Comparison of ENCODE assay signal across 19 cellular contexts in genomic region chr5:141714542-141715303, GRCh38. TPM values are rescaled to one million over a fixed set of nuclear protein-coding genes. Genes with fewer than 3 reads are reported as not detected.
DNase-seq lines count a peak whose midpoint lies in the region; ATAC-seq, FAIRE-seq and TF ChIP-seq lines count a peak whose summit lies in the region.
"Had no signal": no experiment of that assay in that cellular context is flagged by ENCODE, and none has a peak within 500 bp of the region (broad histone marks: within the 10 kb centered on the region; RNA-seq: fewer than 3 reads in every experiment).

No MANE protein-coding gene starts in this region.

- H3K27ac ChIP-seq in breast epithelium (no peak overlapping the region), astrocyte (ENCODE audit: low read depth, low read length) (no peak overlapping the region), parathyroid adenoma (peak overlapping the region; percentile 56)
- H3K27ac ChIP-seq: left lung, stomach had no signal

- H3K4me1 Mint-ChIP-seq in MCF 10A (ENCODE audit: insufficient read depth, unreplicated experiment) (peaks cover 37% of the 10 kb centered on the region), astrocyte (ENCODE audit: low read depth, unreplicated experiment) (peaks cover 26% of the 10 kb centered on the region)
- H3K4me1 Mint-ChIP-seq: CD4-positive, CD25-positive, alpha-beta regulatory T cell had no signal

- ATAC-seq in HG03025 (IDR thresholded peaks at IDR 0.05; ENCODE audit: low FRiP score, unreplicated experiment) = no peak
- ATAC-seq: T-helper 17 cell had no signal

- H3K27me3 ChIP-seq in breast epithelium (no peaks in the 10 kb centered on the region), astrocyte (ENCODE audit: insufficient read depth, low read length) (peaks cover 28% of the 10 kb centered on the region), parathyroid adenoma (ENCODE audit: control insufficient read depth, insufficient read depth, low read length) (no peaks in the 10 kb centered on the region)

- CTCF ChIA-PET in MCF 10A (lab: Yijun Ruan, JAX) = interaction anchor here (0.6 to 4.9 kb wide), 10 partner anchors 13 to 836 kb away, joined by 3 to 37 read pairs (median 4); partner anchors contain the start of gene PCDH1

- no peak for TF ChIP-seq POLR2A in breast epithelium (IDR thresholded peaks at IDR 0.05)

- H3K36me3 Mint-ChIP-seq in MCF 10A (ENCODE audit: insufficient read depth, unreplicated experiment) = no peaks in the 10 kb centered on the region
- no peaks in the 10 kb centered on the region for H3K36me3 Mint-ChIP-seq in astrocyte (ENCODE audit: low read depth, unreplicated experiment)
- H3K36me3 Mint-ChIP-seq: activated naive CD8-positive, alpha-beta T cell treated with anti-CD3 and anti-CD28 coated beads, Interleukin-2, amount 10 ng/mL, durations not matched to agents 7 days and 5 days; CD4-positive, CD25-positive, alpha-beta regulatory T cell had no signal

- no peaks in the 10 kb centered on the region for H3K36me3 ChIP-seq in breast epithelium
- no peaks in the 10 kb centered on the region for H3K36me3 ChIP-seq in astrocyte (ENCODE audit: insufficient read depth, low read length)
- H3K36me3 ChIP-seq in parathyroid adenoma (ENCODE audit: control insufficient read depth, insufficient read depth, low read length) = no peaks in the 10 kb centered on the region
- H3K36me3 ChIP-seq: left lung, stomach had no signal

- H3K4me3 ChIP-seq in breast epithelium = no peak overlapping the region
- H3K4me3 ChIP-seq in astrocyte (ENCODE audit: insufficient read depth, low read depth, low read length) = no peak overlapping the region
- H3K4me3 ChIP-seq in parathyroid adenoma (ENCODE audit: low read depth, low read length) = no peak overlapping the region
- H3K4me3 ChIP-seq: left lung, stomach had no signal

- H3K9ac ChIP-seq in astrocyte (ENCODE audit: low read length) (no peak overlapping the region), parathyroid adenoma (no peak overlapping the region)

- H4K20me1 ChIP-seq in astrocyte (ENCODE audit: insufficient read depth, low read length) = no peaks in the 10 kb centered on the region

- H3K4me2 ChIP-seq in astrocyte (ENCODE audit: low read length) = no peak overlapping the region
- H3K4me2 ChIP-seq in parathyroid adenoma (ENCODE audit: low read length) = no peak overlapping the region

- H2AFZ ChIP-seq in astrocyte (ENCODE audit: low read depth, low read length) = no peak overlapping the region
- H2AFZ ChIP-seq in parathyroid adenoma = no peak overlapping the region

- no TSS peak for BruUV-seq in MCF 10A (replicated peaks; lab: Mats Ljungman, UMichigan)

- intact Hi-C loops in MCF 10A (cut with micrococcal nuclease) = no loop called here
- intact Hi-C loops in breast epithelium (cut with DNase I; ENCODE audit: low total_unique reads) = loop anchor here (1.0 kb wide), 1 partner anchor 48 kb away; no protein-coding TSS in a partner anchor

- no peak overlapping the region for H3K4me3 Mint-ChIP-seq in MCF 10A (ENCODE audit: unreplicated experiment)
- no peak overlapping the region for H3K4me3 Mint-ChIP-seq in astrocyte (ENCODE audit: unreplicated experiment)
- H3K4me3 Mint-ChIP-seq: activated naive CD8-positive, alpha-beta T cell treated with anti-CD3 and anti-CD28 coated beads, Interleukin-2, amount 10 ng/mL, durations not matched to agents 7 days and 5 days; activated T-helper 1 cell treated with anti-CD3 and anti-CD28 coated beads, Interleukin-12 subunit alpha, Interleukin-12 subunit beta, Interleukin-2, Interleukin-4 antibody, amounts not matched to agents 30 ng/mL and 10 ng/mL and 1 ng/mL, durations not matched to agents 14 hours and 24 hours and 36 hours; CD4-positive, CD25-positive, alpha-beta regulatory T cell; T-helper 17 cell had no signal

- TF ChIP-seq CTCF in MCF 10A (IDR thresholded peaks at IDR 0.05; ENCODE audit: unreplicated experiment) = no peak
- no peak for TF ChIP-seq CTCF in breast epithelium (IDR thresholded peaks at IDR 0.05)
- no peak for TF ChIP-seq CTCF in astrocyte (IDR thresholded peaks at IDR 0.05; ENCODE audit: insufficient read depth, low read depth, low read length)
- TF ChIP-seq CTCF in parathyroid adenoma (IDR thresholded peaks at IDR 0.05) = no peak

- DNase-seq in MCF 10A (ENCODE audit: unreplicated experiment) (peak; percentile 72), breast epithelium (ENCODE audit: low spot score in 2 of 2) (no peak), NCI-H2029 (lab: John Stamatoyannopoulos, UW) (peak; percentile 44), astrocyte (ENCODE audit: low read depth) (no peak), foreskin melanocyte (no peak), NCI-H2081 (lab: John Stamatoyannopoulos, UW) (no peak)
- DNase-seq: activated CD4-positive, CD25-positive, alpha-beta regulatory T cell; activated naive CD8-positive, alpha-beta T cell treated with anti-CD3 and anti-CD28 coated beads, Interleukin-2, amount 10 ng/mL, durations not matched to agents 7 days and 5 days; CD4-positive, CD25-positive, alpha-beta regulatory T cell; left lung; nucleus accumbens; right cardiac atrium; SIG-M5; stomach; T-helper 17 cell had no signal

- H3K27ac Mint-ChIP-seq in MCF 10A (ENCODE audit: low read depth, unreplicated experiment) = peak overlapping the region; percentile 73
- peak overlapping the region; percentile 34 for H3K27ac Mint-ChIP-seq in astrocyte (ENCODE audit: unreplicated experiment)
- H3K27ac Mint-ChIP-seq: activated naive CD8-positive, alpha-beta T cell treated with anti-CD3 and anti-CD28 coated beads, Interleukin-2, amount 10 ng/mL, durations not matched to agents 7 days and 5 days; activated T-helper 1 cell treated with anti-CD3 and anti-CD28 coated beads, Interleukin-12 subunit alpha, Interleukin-12 subunit beta, Interleukin-2, Interleukin-4 antibody, amounts not matched to agents 30 ng/mL and 10 ng/mL and 1 ng/mL, durations not matched to agents 14 hours and 24 hours and 36 hours; CD4-positive, CD25-positive, alpha-beta regulatory T cell; T-helper 17 cell had no signal

- H3K9me3 ChIP-seq in breast epithelium = no peaks in the 10 kb centered on the region
- no peaks in the 10 kb centered on the region for H3K9me3 ChIP-seq in astrocyte (ENCODE audit: insufficient read depth, low read depth, low read length)
- H3K9me3 ChIP-seq in parathyroid adenoma (ENCODE audit: control insufficient read depth, low read length) = no peaks in the 10 kb centered on the region
- H3K9me3 ChIP-seq: left lung, stomach had no signal

- POLR2A ChIA-PET in MCF 10A (lab: Yijun Ruan, JAX) = interaction anchor here (0.7 to 2.3 kb wide), 12 partner anchors 13 to 209 kb away, joined by 3 to 13 read pairs (median 4); partner anchors contain the start of genes DELE1, HDAC3, PCDH1 and RELL2

- H3K9me3 Mint-ChIP-seq in MCF 10A (ENCODE audit: unreplicated experiment) (no peaks in the 10 kb centered on the region), astrocyte (ENCODE audit: unreplicated experiment) (no peaks in the 10 kb centered on the region)
- H3K9me3 Mint-ChIP-seq: activated naive CD8-positive, alpha-beta T cell treated with anti-CD3 and anti-CD28 coated beads, Interleukin-2, amount 10 ng/mL, durations not matched to agents 7 days and 5 days; activated T-helper 1 cell treated with anti-CD3 and anti-CD28 coated beads, Interleukin-12 subunit alpha, Interleukin-12 subunit beta, Interleukin-2, Interleukin-4 antibody, amounts not matched to agents 30 ng/mL and 10 ng/mL and 1 ng/mL, durations not matched to agents 14 hours and 24 hours and 36 hours; CD4-positive, CD25-positive, alpha-beta regulatory T cell had no signal

- H3K4me1 ChIP-seq in breast epithelium (no peaks in the 10 kb centered on the region), astrocyte (ENCODE audit: insufficient read depth, low read length) (peaks cover 5% of the 10 kb centered on the region), parathyroid adenoma (peaks cover 29% of the 10 kb centered on the region)

- FAIRE-seq in astrocyte (lab: Jason Lieb, UNC) = no peak
- FAIRE-seq: A204.1 had no signal

- H3K27me3 Mint-ChIP-seq in MCF 10A (ENCODE audit: insufficient read depth, unreplicated experiment) = no peaks in the 10 kb centered on the region
- H3K27me3 Mint-ChIP-seq in astrocyte (ENCODE audit: low read depth, unreplicated experiment) = peaks cover 36% of the 10 kb centered on the region

- no peaks in the 10 kb centered on the region for H3K79me2 ChIP-seq in astrocyte (ENCODE audit: insufficient read depth, low read length)
- no peaks in the 10 kb centered on the region for H3K79me2 ChIP-seq in parathyroid adenoma

RNA-seq across cellular contexts. Expression of gene ARAP3, which starts 32.7 kb away (rescaled TPM):
- total RNA-seq in MCF 10A (2022) (19.8 and 22.8 TPM in 2 replicates), breast epithelium (10 to 100 TPM in 1 of 3 donors, 1 to 10 TPM in 2; 2.6 to 12.1 (median 5.9) TPM), astrocyte (14.9 and 17.4 TPM in 2 replicates)

Comparison
In these comparisons a context has a peak if more than half of its experiments do, and no peak if none do; other contexts are left out.
1. DNase-seq: peak in MCF 10A (single experiment) and NCI-H2029 (single experiment); none in breast epithelium (0 of 2), astrocyte (single experiment), foreskin melanocyte (single experiment) and NCI-H2081 (0 of 2).